Comparison of ENCODE assay signal across 11 cellular contexts in the genomic region with DNA sequence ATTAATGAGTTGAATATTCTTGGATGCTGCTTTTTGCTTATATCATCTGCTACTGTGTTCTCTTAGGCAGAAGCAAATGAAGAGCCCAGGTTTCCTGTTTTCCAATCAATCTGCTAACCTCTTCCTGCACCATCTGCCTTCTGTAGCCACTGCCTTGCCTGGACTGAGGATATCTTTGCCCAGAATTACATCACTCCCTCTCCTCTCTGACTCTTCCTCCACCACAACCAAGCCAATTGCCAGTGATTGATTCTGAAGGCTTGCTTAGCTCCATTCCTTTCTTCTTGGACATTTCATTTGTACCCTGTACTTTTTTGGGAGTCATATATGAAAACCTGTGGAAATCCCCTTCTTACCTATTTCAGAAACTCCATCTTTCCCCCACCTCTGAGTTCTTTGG. TPM values are rescaled to one million over a fixed set of nuclear protein-coding genes. Genes with fewer than 3 reads are reported as not detected.
DNase-seq lines count a peak whose midpoint lies in the region; ATAC-seq, FAIRE-seq and TF ChIP-seq lines count a peak whose summit lies in the region.
"Had no signal": no experiment of that assay in that cellular context is flagged by ENCODE, and none has a peak within 500 bp of the region (broad histone marks: within the 10 kb centered on the region; RNA-seq: fewer than 3 reads in every experiment).

No MANE protein-coding gene starts in this region.

- peaks cover 0 to 10% (median 0%) of the 10 kb centered on the region in 3 donors for H3K4me1 ChIP-seq in pancreas

- H3K9me3 ChIP-seq in pancreas, result no peaks in the 10 kb centered on the region

- DNase-seq in GM03348 (ENCODE audit: low spot score), result peak; percentile 44
- DNase-seq in NCI-H226, result peak; percentile 42
- peak; percentile 52 for DNase-seq in fibroblast of gingiva (ENCODE audit: low read depth)
- DNase-seq in pancreas, result no peak
- no peak for DNase-seq in DMS79 treated with DMSO at 0.1 percent for 48 hours (lab: John Stamatoyannopoulos, UW)
- DNase-seq in dedifferentiated amniotic fluid mesenchymal stem cell (ENCODE audit: extremely low spot score), result no peak
- DNase-seq in activated CD4-positive, CD25-positive, alpha-beta regulatory T cell treated with anti-CD3 and anti-CD28 coated beads, Interleukin-2, amount 50 U/mL, for 72 hours, result no peak
- DNase-seq: activated CD8-positive, alpha-beta T cell treated with anti-CD3 and anti-CD28 coated beads, Interleukin-2, amount 10 ng/mL, durations not matched to agents 7 days and 5 days; naive B cell had no signal

- no peak for TF ChIP-seq CTCF in pancreas (IDR thresholded peaks at IDR 0.05)

- intact Hi-C loops in pancreas (cut with DNase I), result no loop called here

- ATAC-seq in pancreas (peak in 3 of 4 donors; percentile 23 to 66 (median 57)), GM21360 (IDR thresholded peaks at IDR 0.05; ENCODE audit: unreplicated experiment) (no peak)
- ATAC-seq: activated CD8-positive, alpha-beta T cell treated with anti-CD3 and anti-CD28 coated beads, Interleukin-2, amount 10 ng/mL, durations not matched to agents 7 days and 5 days had no signal

- no peak overlapping the region for H3K27ac ChIP-seq in pancreas

- no peak for FAIRE-seq in pancreas (lab: Jason Lieb, UNC)
- FAIRE-seq: RCC 7860 had no signal

- no peaks in the 10 kb centered on the region for H3K27me3 ChIP-seq in pancreas

- no peaks in the 10 kb centered on the region for H3K36me3 ChIP-seq in pancreas

- H3K4me3 ChIP-seq in pancreas, result no peak overlapping the region

RNA-seq across cellular contexts. Expression of a gene that starts 14.0 kb away (rescaled TPM):
- 10 to 100 TPM; 11.0 to 25.4 (median 14.9) TPM for total RNA-seq in pancreas
- polyA plus RNA-seq in pancreas, result 1 to 10 TPM; 1.6 to 5.9 TPM
- total RNA-seq: activated CD8-positive, alpha-beta T cell treated with anti-CD3 and anti-CD28 coated beads, Interleukin-2, amount 10 ng/mL, durations not matched to agents 7 days and 5 days had no signal

Comparison
In these comparisons a context has a peak if more than half of its experiments do, and no peak if none do; other contexts are left out.
1. DNase-seq: peak in GM03348 (single experiment), NCI-H226 (single experiment) and fibroblast of gingiva (single experiment); none in pancreas (0 of 6), DMS79 treated with DMSO at 0.1 percent for 48 hours (single experiment), dedifferentiated amniotic fluid mesenchymal stem cell (single experiment) and activated CD4-positive, CD25-positive, alpha-beta regulatory T cell treated with anti-CD3 and anti-CD28 coated beads, Interleukin-2, amount 50 U/mL, for 72 hours (single experiment).